ENCODE assay signal across 15 cellular contexts in the genomic region with DNA sequence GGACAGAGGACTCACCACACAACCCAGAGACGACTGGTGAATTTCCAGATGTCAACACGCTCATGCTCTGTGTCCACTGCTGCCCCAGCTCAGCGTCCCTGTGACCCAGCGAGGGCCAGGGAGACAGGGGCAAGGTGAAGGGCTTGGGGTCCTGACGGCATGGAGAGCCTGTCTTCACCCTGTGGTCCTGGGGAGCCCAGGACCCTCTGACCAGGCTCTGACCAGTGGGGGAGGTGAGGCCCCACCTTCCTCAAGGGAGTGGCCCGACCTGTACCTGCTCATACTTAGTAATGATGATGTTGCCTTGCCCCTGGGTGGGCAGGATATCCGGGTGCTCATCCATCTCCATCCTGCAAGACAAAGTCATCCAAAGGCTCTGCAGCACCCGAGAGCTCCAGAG. TPM values are rescaled to one million over a fixed set of nuclear protein-coding genes. Genes with fewer than 3 reads are reported as not detected.
DNase-seq lines count a peak whose midpoint lies in the region; ATAC-seq and TF ChIP-seq lines count a peak whose summit lies in the region.
"Had no signal": no experiment of that assay in that cellular context is flagged by ENCODE, and none has a peak within 500 bp of the region (broad histone marks: within the 10 kb centered on the region; RNA-seq: fewer than 3 reads in every experiment).

No MANE protein-coding gene starts in this region.

- peak overlapping the region; percentile 50 for H3K27ac Mint-ChIP-seq in dendritic cell treated with granulocyte-macrophage colony-stimulating factor and Interleukin-4, amounts not matched to agents 40 ng/mL and 50 ng/mL, for 4 days
- H3K27ac Mint-ChIP-seq: CD14-positive monocyte; CD8-positive, alpha-beta T cell; GM23338 had no signal

- H3K79me2 ChIP-seq in osteoblast (ENCODE audit: insufficient read depth, low read length): no peaks in the 10 kb centered on the region

- H3K4me3 Mint-ChIP-seq in dendritic cell treated with granulocyte-macrophage colony-stimulating factor and Interleukin-4, amounts not matched to agents 40 ng/mL and 50 ng/mL, for 4 days: no peak overlapping the region
- H3K4me3 Mint-ChIP-seq: CD14-positive monocyte; CD8-positive, alpha-beta T cell; GM23338 had no signal

- no peaks in the 10 kb centered on the region for H3K9me3 Mint-ChIP-seq in dendritic cell treated with granulocyte-macrophage colony-stimulating factor and Interleukin-4, amounts not matched to agents 40 ng/mL and 50 ng/mL, for 4 days
- H3K9me3 Mint-ChIP-seq: CD14-positive monocyte; CD8-positive, alpha-beta T cell; GM23338 had no signal

- H3K27me3 ChIP-seq in left ventricle myocardium inferior (ENCODE audit: low read depth): peaks cover 8% of the 10 kb centered on the region
- no peaks in the 10 kb centered on the region for H3K27me3 ChIP-seq in right cardiac atrium (ENCODE audit: control insufficient read depth, insufficient read depth)
- peaks cover 22% of the 10 kb centered on the region for H3K27me3 ChIP-seq in osteoblast (ENCODE audit: insufficient read depth, low read length)
- H3K27me3 ChIP-seq in prostate gland (replicated peaks; ENCODE audit: insufficient read depth): peaks cover 4% of the 10 kb centered on the region

- peaks cover 5% of the 10 kb centered on the region for H3K27me3 Mint-ChIP-seq in dendritic cell treated with granulocyte-macrophage colony-stimulating factor and Interleukin-4, amounts not matched to agents 40 ng/mL and 50 ng/mL, for 4 days

- H3K4me3 ChIP-seq in left ventricle myocardium inferior (no peak overlapping the region), right cardiac atrium (ENCODE audit: low read length) (no peak overlapping the region), osteoblast (ENCODE audit: insufficient read depth, low read length) (no peak overlapping the region), prostate gland (no peak overlapping the region)
- H3K4me3 ChIP-seq: GM23338 had no signal

- H3K4me1 Mint-ChIP-seq in dendritic cell treated with granulocyte-macrophage colony-stimulating factor and Interleukin-4, amounts not matched to agents 40 ng/mL and 50 ng/mL, for 4 days (ENCODE audit: low read depth): peaks cover 15% of the 10 kb centered on the region

- TF ChIP-seq CTCF in left ventricle myocardium inferior (IDR thresholded peaks at IDR 0.05; ENCODE audit: borderline replicate concordance) (no peak), osteoblast (IDR thresholded peaks at IDR 0.05; ENCODE audit: extremely low read depth, low read depth, low read length) (no peak), prostate gland (IDR thresholded peaks at IDR 0.05) (no peak)

- no peak overlapping the region for H3K27ac ChIP-seq in left ventricle myocardium inferior (replicated peaks)
- H3K27ac ChIP-seq in right cardiac atrium (ENCODE audit: low read length): no peak overlapping the region
- no peak overlapping the region for H3K27ac ChIP-seq in osteoblast (ENCODE audit: low read depth, low read length)
- H3K27ac ChIP-seq in prostate gland: no peak overlapping the region

- H3K4me2 ChIP-seq in osteoblast (ENCODE audit: insufficient read depth, low read length): no peak overlapping the region
- H3K4me2 ChIP-seq: GM23338 had no signal

- DNase-seq in left ventricle myocardium inferior (peak; percentile 3), right cardiac atrium (no peak), osteoblast (ENCODE audit: insufficient read length, low spot score, missing footprints) (peak; percentile 19), prostate gland (ENCODE audit: low spot score) (no peak), AG08395 (ENCODE audit: low spot score) (no peak), activated T-cell treated with anti-CD3 and anti-CD28 coated beads for 4 hours (no peak)
- DNase-seq: CD8-positive, alpha-beta T cell; COR-L47; DMS153; DMS79 treated with DMSO at 0.1 percent for 48 hours; EL had no signal

- 84% methylated on average over 8 of the region's 8 CpGs for WGBS in right cardiac atrium
- WGBS in prostate gland: 94% methylated on average over 8 of the region's 8 CpGs

- no peak overlapping the region for H2AFZ ChIP-seq in osteoblast (ENCODE audit: low read length)
- H2AFZ ChIP-seq: GM23338 had no signal

- intact Hi-C loops in left ventricle myocardium inferior (cut with micrococcal nuclease): no loop called here
- intact Hi-C loops in right cardiac atrium (cut with DNase I): no loop called here
- intact Hi-C loops in dendritic cell treated with granulocyte-macrophage colony-stimulating factor and Interleukin-4, amounts not matched to agents 40 ng/mL and 50 ng/mL, for 4 days (cut with micrococcal nuclease): no loop called here
- intact Hi-C loops in prostate gland (cut with DNase I): no loop called here

- no peak for TF ChIP-seq POLR2A in prostate gland (IDR thresholded peaks at IDR 0.05)

- no peaks in the 10 kb centered on the region for H3K36me3 Mint-ChIP-seq in dendritic cell treated with granulocyte-macrophage colony-stimulating factor and Interleukin-4, amounts not matched to agents 40 ng/mL and 50 ng/mL, for 4 days (ENCODE audit: low read depth)
- H3K36me3 Mint-ChIP-seq: CD14-positive monocyte; CD8-positive, alpha-beta T cell had no signal

- no peaks in the 10 kb centered on the region for H4K20me1 ChIP-seq in osteoblast (ENCODE audit: insufficient read depth, low read length)

- no peaks in the 10 kb centered on the region for H3K9me3 ChIP-seq in left ventricle myocardium inferior (replicated peaks)
- H3K9me3 ChIP-seq in right cardiac atrium (ENCODE audit: control insufficient read depth, low read length): no peaks in the 10 kb centered on the region
- H3K9me3 ChIP-seq in osteoblast (ENCODE audit: low read depth, low read length): no peaks in the 10 kb centered on the region
- H3K9me3 ChIP-seq in prostate gland: no peaks in the 10 kb centered on the region

- H3K36me3 ChIP-seq in left ventricle myocardium inferior: no peaks in the 10 kb centered on the region
- H3K36me3 ChIP-seq in osteoblast (ENCODE audit: insufficient read depth, low read length): no peaks in the 10 kb centered on the region
- no peaks in the 10 kb centered on the region for H3K36me3 ChIP-seq in prostate gland

- ATAC-seq in right cardiac atrium: no peak
- ATAC-seq: CD8-positive, alpha-beta T cell had no signal

- H3K4me1 ChIP-seq in left ventricle myocardium inferior (no peaks in the 10 kb centered on the region), right cardiac atrium (ENCODE audit: control insufficient read depth, insufficient read depth, low read length) (no peaks in the 10 kb centered on the region), osteoblast (ENCODE audit: insufficient read depth, low read length) (no peaks in the 10 kb centered on the region), prostate gland (replicated peaks) (no peaks in the 10 kb centered on the region)

RNA-seq across cellular contexts. Expression of a gene that starts 39.8 kb away (rescaled TPM):
- total RNA-seq in left ventricle myocardium inferior (not detected), right cardiac atrium (not detected), osteoblast (not detected in 2 replicates), prostate gland (not detected)
- not detected for polyA plus RNA-seq in right cardiac atrium
- total RNA-seq: CD8-positive, alpha-beta T cell; GM23338 had no signal
- polyA plus RNA-seq: BJ had no signal

Comparison
In these comparisons a context has a peak if more than half of its experiments do, and no peak if none do; other contexts are left out.
1. DNase-seq: peak in left ventricle myocardium inferior (single experiment) and osteoblast (single experiment); none in right cardiac atrium (0 of 3), prostate gland (single experiment), AG08395 (single experiment) and activated T-cell treated with anti-CD3 and anti-CD28 coated beads for 4 hours (single experiment).